ENCODE assay signal across 8 cellular contexts in the genomic region with DNA sequence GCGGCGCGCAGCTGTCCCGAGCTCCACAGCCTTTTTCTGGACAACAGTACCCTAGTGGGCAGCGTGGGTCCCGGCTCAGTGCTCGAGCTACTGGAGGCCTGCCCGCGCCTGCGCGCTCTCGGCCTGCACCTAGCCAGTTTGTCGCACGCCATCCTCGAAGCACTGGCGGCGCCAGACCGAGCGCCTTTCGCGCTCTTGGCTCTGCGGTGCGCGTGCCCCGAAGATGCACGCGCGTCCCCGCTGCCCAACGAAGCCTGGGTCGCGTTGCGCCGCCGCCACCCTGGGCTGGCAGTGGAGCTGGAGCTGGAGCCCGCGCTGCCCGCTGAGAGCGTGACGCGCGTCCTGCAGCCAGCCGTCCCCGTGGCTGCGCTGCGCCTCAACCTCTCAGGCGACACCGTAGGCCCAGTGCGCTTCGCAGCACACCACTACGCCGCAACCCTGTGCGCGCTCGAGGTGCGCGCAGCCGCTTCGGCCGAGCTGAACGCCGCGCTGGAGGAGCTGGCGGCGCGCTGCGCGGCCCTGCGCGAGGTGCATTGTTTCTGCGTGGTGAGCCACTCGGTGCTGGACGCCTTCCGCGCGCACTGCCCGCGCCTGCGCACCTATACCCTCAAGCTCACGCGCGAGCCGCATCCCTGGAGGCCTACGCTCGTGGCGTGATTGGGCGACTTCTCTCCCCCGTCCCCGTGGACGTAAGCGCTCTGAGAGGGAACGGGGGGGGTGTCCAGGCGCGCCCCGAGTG. TPM values are rescaled to one million over a fixed set of nuclear protein-coding genes. Genes with fewer than 3 reads are reported as not detected.
DNase-seq lines count a peak whose midpoint lies in the region; ATAC-seq and TF ChIP-seq lines count a peak whose summit lies in the region.

No MANE protein-coding gene starts in this region.

- H3K4me3 Mint-ChIP-seq in activated T-cell treated with anti-CD3 and anti-CD28 coated beads, Interleukin-2, amount 50 U/mL, for 24 hours: peak overlapping the region; percentile 38

- H3K27ac ChIP-seq in gastroesophageal sphincter (peak overlapping the region; percentile 78 to 97 (median 90)), parathyroid adenoma (peak overlapping the region; percentile 74)

- peaks cover 53% of the 10 kb centered on the region for H3K4me1 Mint-ChIP-seq in activated T-cell treated with anti-CD3 and anti-CD28 coated beads, Interleukin-2, amount 50 U/mL, for 24 hours (ENCODE audit: low read depth)

- H3K36me3 ChIP-seq in gastroesophageal sphincter (peaks cover 0 to 15% of the 10 kb centered on the region in 2 donors), parathyroid adenoma (ENCODE audit: control insufficient read depth, insufficient read depth, low read length) (no peaks in the 10 kb centered on the region)

- H3K9me3 ChIP-seq in gastroesophageal sphincter: no peaks in the 10 kb centered on the region
- H3K9me3 ChIP-seq in parathyroid adenoma (ENCODE audit: control insufficient read depth, low read length): no peaks in the 10 kb centered on the region

- peaks cover 38% of the 10 kb centered on the region for H3K27me3 ChIP-seq in gastroesophageal sphincter
- no peaks in the 10 kb centered on the region for H3K27me3 ChIP-seq in parathyroid adenoma (ENCODE audit: control insufficient read depth, insufficient read depth, low read length)

- no peaks in the 10 kb centered on the region for H3K79me2 ChIP-seq in parathyroid adenoma

- DNase-seq in AG04449 (ENCODE audit: low read depth, low spot score): no peak
- DNase-seq in activated T-cell treated with anti-CD3 and anti-CD28 coated beads, Interleukin-2, amount 50 U/mL, for 24 hours: peak; percentile 67
- DNase-seq in KBM-7: no peak

- H3K4me3 ChIP-seq in AG04449 (ENCODE audit: low read depth, low read length) (peak overlapping the region; percentile 42), gastroesophageal sphincter (peak overlapping the region; percentile 21 to 58), parathyroid adenoma (ENCODE audit: low read depth, low read length) (peak overlapping the region; percentile 75)

- TF ChIP-seq CTCF in AG04449 (IDR thresholded peaks at IDR 0.05; ENCODE audit: insufficient read depth, low read length, missing control alignments) (no peak), gastroesophageal sphincter (IDR thresholded peaks at IDR 0.05) (peak in 1 of 4 experiments; percentile 15), parathyroid adenoma (IDR thresholded peaks at IDR 0.05) (no peak)

- CTCF ChIA-PET in AG04449 (lab: Yijun Ruan, JAX): interaction anchor here (0.9 to 13.2 kb wide), 9 partner anchors 8 to 268 kb away, joined by 3 to 241 read pairs (median 4); partner anchors contain the start of gene MATCAP1

- peak; percentile 33 to 52 for TF ChIP-seq POLR2A in gastroesophageal sphincter (IDR thresholded peaks at IDR 0.05)

- TF ChIP-seq RAD21 in Ishikawa (IDR thresholded peaks at IDR 0.05; ENCODE audit: low read depth): no peak

- H3K9ac ChIP-seq in parathyroid adenoma: no peak overlapping the region

- WGBS in gastroesophageal sphincter (ENCODE audit: low coverage in 1 of 2), 2 donors: 1% methylated on average over 32 of the region's 95 CpGs; no CpG with 5 or more reads in 1 of the 2 donors

- H3K36me3 Mint-ChIP-seq in activated T-cell treated with anti-CD3 and anti-CD28 coated beads, Interleukin-2, amount 50 U/mL, for 24 hours (ENCODE audit: low read depth): peaks cover 15% of the 10 kb centered on the region

- POLR2A ChIA-PET in AG04449 (lab: Yijun Ruan, JAX): interaction anchor here (0.9 to 1.3 kb wide), 2 partner anchors 62 to 156 kb away, joined by 3 read pairs; no protein-coding TSS in a partner anchor

- H3K4me2 ChIP-seq in parathyroid adenoma (ENCODE audit: low read length): peak overlapping the region; percentile 76

- no peak overlapping the region for H3K27ac Mint-ChIP-seq in activated T-cell treated with anti-CD3 and anti-CD28 coated beads, Interleukin-2, amount 50 U/mL, for 24 hours

- TF ChIP-seq EP300 in Ishikawa (IDR thresholded peaks at IDR 0.05; ENCODE audit: borderline replicate concordance) (peak; percentile 4; the same call in 1 of the 2 replicates), gastroesophageal sphincter (IDR thresholded peaks at IDR 0.05) (no peak)

- no peaks in the 10 kb centered on the region for H3K9me3 Mint-ChIP-seq in activated T-cell treated with anti-CD3 and anti-CD28 coated beads, Interleukin-2, amount 50 U/mL, for 24 hours

- ATAC-seq in gastroesophageal sphincter: peak; percentile 50
- ATAC-seq in GM18519 (IDR thresholded peaks at IDR 0.05; ENCODE audit: low FRiP score, unreplicated experiment): no peak
- no peak for ATAC-seq in GM21619 (IDR thresholded peaks at IDR 0.05; ENCODE audit: unreplicated experiment)

- in situ Hi-C loops in KBM-7 (cut with MboI; ENCODE audit: low pct_unique_long_range_greater_than_20kb, low sequenced_read_pairs): no loop called here

- peak overlapping the region; percentile 80 for H2AFZ ChIP-seq in parathyroid adenoma

- peaks cover 64% of the 10 kb centered on the region for H3K27me3 Mint-ChIP-seq in activated T-cell treated with anti-CD3 and anti-CD28 coated beads, Interleukin-2, amount 50 U/mL, for 24 hours

- H3K4me1 ChIP-seq in gastroesophageal sphincter (peaks cover 0 to 96% (median 37%) of the 10 kb centered on the region in 3 donors), parathyroid adenoma (peaks cover 12% of the 10 kb centered on the region)

TF ChIP-seq in Ishikawa, 13 proteins besides CTCF, POLR2A, EP300 and RAD21:
- no peak for TF ChIP-seq NFIC (IDR thresholded peaks at IDR 0.05)
- no peak for TF ChIP-seq TAF1 (IDR thresholded peaks at IDR 0.05; ENCODE audit: low read depth)
- TF ChIP-seq USF1 (IDR thresholded peaks at IDR 0.05): peak; percentile 3; the same call in 1 of the 2 replicates
- no peak for TF ChIP-seq ZBTB7A (IDR thresholded peaks at IDR 0.05; ENCODE audit: low read depth)
- no peak for TF ChIP-seq TEAD4 (IDR thresholded peaks at IDR 0.05)
- TF ChIP-seq YY1 (IDR thresholded peaks at IDR 0.05; ENCODE audit: low read depth): no peak
- TF ChIP-seq, protein P1, sequence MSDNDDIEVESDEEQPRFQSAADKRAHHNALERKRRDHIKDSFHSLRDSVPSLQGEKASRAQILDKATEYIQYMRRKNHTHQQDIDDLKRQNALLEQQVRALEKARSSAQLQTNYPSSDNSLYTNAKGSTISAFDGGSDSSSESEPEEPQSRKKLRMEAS (IDR thresholded peaks at IDR 0.05): peak; percentile 91
- TF ChIP-seq TCF12 (IDR thresholded peaks at IDR 0.05; ENCODE audit: low read depth): no peak
- TF ChIP-seq EGR1 (IDR thresholded peaks at IDR 0.05): no peak
- TF ChIP-seq CEBPB (IDR thresholded peaks at IDR 0.05): no peak
TF ChIP-seq in Ishikawa: peak in this region for 2.

RNA-seq across cellular contexts. Expression of gene HSF4, which starts 1.2 kb away (rescaled TPM):
- 100 to 1,000 TPM in 1 of 4 donors, 10 to 100 TPM in 2, 1 to 10 TPM in 1; 7.7 to 110 (median 59.4) TPM for total RNA-seq in gastroesophageal sphincter

RNA-seq across cellular contexts. Expression of gene FBXL8, which starts 3.6 kb away (rescaled TPM):
- total RNA-seq in gastroesophageal sphincter: 10 to 100 TPM in 3 of 4 donors, 1 to 10 TPM in 1; 6.9 to 18.8 (median 14.2) TPM

RNA-seq across cellular contexts. Expression of gene TRADD, which starts 3.6 kb away (rescaled TPM):
- 10 to 100 TPM; 26.1 to 39.7 (median 28.9) TPM for total RNA-seq in gastroesophageal sphincter

RNA-seq across cellular contexts. Expression of gene NOL3, which starts 7.0 kb away (rescaled TPM):
- total RNA-seq in gastroesophageal sphincter: 10 to 100 TPM; 23.0 to 78.9 (median 49.9) TPM

RNA-seq across cellular contexts. Expression of gene B3GNT9, which starts 12.5 kb away (rescaled TPM):
- 10 to 100 TPM; 16.3 to 33.6 (median 23.1) TPM for total RNA-seq in gastroesophageal sphincter
